1 cellular context compared by ENCODE assay signal in genomic region chr1:118948796-118949195, GRCh38.
TF ChIP-seq lines count a peak whose summit lies in the region.

No MANE protein-coding gene starts in this region.

TF ChIP-seq in HepG2, 621 proteins besides CTCF, POLR2A, EP300 and RAD21 (continued from another document):
- TF ChIP-seq ARID3A (IDR thresholded peaks at IDR 0.05; ENCODE audit: low read depth, low read length) (no peak), ZMYM4 (CRISPR knock-in tag; IDR thresholded peaks at IDR 0.05) (no peak), RXRB (CRISPR knock-in tag; IDR thresholded peaks at IDR 0.05; ENCODE audit: borderline replicate concordance) (no peak), XBP1 (CRISPR knock-in tag; IDR thresholded peaks at IDR 0.05) (no peak), FOXP1 (IDR thresholded peaks at IDR 0.05) (no peak), FOXP1 (CRISPR knock-in tag; IDR thresholded peaks at IDR 0.05) (no peak)
- TF ChIP-seq, protein P1, sequence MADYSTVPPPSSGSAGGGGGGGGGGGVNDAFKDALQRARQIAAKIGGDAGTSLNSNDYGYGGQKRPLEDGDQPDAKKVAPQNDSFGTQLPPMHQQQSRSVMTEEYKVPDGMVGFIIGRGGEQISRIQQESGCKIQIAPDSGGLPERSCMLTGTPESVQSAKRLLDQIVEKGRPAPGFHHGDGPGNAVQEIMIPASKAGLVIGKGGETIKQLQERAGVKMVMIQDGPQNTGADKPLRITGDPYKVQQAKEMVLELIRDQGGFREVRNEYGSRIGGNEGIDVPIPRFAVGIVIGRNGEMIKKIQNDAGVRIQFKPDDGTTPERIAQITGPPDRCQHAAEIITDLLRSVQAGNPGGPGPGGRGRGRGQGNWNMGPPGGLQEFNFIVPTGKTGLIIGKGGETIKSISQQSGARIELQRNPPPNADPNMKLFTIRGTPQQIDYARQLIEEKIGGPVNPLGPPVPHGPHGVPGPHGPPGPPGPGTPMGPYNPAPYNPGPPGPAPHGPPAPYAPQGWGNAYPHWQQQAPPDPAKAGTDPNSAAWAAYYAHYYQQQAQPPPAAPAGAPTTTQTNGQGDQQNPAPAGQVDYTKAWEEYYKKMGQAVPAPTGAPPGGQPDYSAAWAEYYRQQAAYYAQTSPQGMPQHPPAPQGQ (CRISPR knock-in tag; IDR thresholded peaks at IDR 0.05; ENCODE audit: borderline replicate concordance), result no peak
